Comparison of ENCODE assay signal across 1 cellular context in the genomic region with DNA sequence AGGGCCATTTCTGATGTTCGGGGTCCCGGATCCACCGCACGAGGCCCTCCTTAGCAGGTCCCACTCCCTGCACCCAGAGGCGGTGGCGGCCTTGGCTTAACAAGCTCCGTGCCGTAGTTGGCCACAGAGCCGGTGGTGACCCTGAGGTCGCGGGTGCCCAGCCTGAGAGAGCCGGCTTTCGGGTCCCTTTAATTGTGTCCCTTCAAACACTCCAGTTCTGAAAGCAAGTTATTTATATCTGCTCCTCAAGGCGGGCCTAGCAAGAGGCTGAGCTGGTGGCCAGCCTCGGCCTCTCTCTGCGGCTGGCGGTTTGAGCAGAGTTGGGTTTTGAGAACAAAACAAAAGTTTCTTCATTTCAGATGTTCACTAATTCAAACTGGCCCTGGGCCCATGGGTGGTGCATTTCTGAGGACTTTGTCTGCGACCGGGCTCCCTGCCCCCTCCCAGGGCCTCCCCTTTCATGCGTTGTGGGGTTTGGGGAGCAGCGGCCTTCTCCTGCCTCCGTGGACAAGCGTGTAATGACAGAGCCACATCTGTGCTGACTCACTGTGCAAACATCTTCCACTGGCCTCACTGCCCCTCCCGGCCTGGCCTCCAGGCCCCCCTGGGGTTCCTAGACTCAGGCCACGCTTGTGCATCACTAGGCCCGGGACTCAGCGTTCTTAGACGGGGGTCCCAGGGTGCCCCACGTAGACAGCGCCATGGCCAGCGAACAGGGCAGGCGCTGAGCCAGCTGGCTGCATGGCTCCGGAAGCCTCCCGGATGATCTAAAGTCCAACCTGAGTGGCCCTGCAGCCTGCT.
TF ChIP-seq lines count a peak whose summit lies in the region.

No MANE protein-coding gene starts in this region.

TF ChIP-seq in H1, 55 proteins besides CTCF, POLR2A, EP300 and RAD21:
- TF ChIP-seq, protein P1, sequence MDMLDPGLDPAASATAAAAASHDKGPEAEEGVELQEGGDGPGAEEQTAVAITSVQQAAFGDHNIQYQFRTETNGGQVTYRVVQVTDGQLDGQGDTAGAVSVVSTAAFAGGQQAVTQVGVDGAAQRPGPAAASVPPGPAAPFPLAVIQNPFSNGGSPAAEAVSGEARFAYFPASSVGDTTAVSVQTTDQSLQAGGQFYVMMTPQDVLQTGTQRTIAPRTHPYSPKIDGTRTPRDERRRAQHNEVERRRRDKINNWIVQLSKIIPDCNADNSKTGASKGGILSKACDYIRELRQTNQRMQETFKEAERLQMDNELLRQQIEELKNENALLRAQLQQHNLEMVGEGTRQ (IDR thresholded peaks at IDR 0.05; ENCODE audit: low read length), result no peak
- TF ChIP-seq CHD2 (IDR thresholded peaks at IDR 0.05; ENCODE audit: low read length) (no peak), SUZ12 (IDR thresholded peaks at IDR 0.05; ENCODE audit: low read length) (no peak), CHD1 (IDR thresholded peaks at IDR 0.05; ENCODE audit: low read depth, low read length) (no peak), EZH2 (IDR thresholded peaks at IDR 0.05; ENCODE audit: low read depth, low read length, severe bottlenecking) (no peak), KDM1A (IDR thresholded peaks at IDR 0.05; ENCODE audit: borderline replicate concordance, low read length) (no peak), SP1 (IDR thresholded peaks at IDR 0.05; ENCODE audit: low read depth, low read length) (no peak), SP4 (IDR thresholded peaks at IDR 0.05; ENCODE audit: low read length) (no peak), TCF12 (IDR thresholded peaks at IDR 0.05; ENCODE audit: low read depth, low read length) (no peak), MAFK (IDR thresholded peaks at IDR 0.05; ENCODE audit: low read depth, low read length) (no peak)
- TF ChIP-seq, protein P2, sequence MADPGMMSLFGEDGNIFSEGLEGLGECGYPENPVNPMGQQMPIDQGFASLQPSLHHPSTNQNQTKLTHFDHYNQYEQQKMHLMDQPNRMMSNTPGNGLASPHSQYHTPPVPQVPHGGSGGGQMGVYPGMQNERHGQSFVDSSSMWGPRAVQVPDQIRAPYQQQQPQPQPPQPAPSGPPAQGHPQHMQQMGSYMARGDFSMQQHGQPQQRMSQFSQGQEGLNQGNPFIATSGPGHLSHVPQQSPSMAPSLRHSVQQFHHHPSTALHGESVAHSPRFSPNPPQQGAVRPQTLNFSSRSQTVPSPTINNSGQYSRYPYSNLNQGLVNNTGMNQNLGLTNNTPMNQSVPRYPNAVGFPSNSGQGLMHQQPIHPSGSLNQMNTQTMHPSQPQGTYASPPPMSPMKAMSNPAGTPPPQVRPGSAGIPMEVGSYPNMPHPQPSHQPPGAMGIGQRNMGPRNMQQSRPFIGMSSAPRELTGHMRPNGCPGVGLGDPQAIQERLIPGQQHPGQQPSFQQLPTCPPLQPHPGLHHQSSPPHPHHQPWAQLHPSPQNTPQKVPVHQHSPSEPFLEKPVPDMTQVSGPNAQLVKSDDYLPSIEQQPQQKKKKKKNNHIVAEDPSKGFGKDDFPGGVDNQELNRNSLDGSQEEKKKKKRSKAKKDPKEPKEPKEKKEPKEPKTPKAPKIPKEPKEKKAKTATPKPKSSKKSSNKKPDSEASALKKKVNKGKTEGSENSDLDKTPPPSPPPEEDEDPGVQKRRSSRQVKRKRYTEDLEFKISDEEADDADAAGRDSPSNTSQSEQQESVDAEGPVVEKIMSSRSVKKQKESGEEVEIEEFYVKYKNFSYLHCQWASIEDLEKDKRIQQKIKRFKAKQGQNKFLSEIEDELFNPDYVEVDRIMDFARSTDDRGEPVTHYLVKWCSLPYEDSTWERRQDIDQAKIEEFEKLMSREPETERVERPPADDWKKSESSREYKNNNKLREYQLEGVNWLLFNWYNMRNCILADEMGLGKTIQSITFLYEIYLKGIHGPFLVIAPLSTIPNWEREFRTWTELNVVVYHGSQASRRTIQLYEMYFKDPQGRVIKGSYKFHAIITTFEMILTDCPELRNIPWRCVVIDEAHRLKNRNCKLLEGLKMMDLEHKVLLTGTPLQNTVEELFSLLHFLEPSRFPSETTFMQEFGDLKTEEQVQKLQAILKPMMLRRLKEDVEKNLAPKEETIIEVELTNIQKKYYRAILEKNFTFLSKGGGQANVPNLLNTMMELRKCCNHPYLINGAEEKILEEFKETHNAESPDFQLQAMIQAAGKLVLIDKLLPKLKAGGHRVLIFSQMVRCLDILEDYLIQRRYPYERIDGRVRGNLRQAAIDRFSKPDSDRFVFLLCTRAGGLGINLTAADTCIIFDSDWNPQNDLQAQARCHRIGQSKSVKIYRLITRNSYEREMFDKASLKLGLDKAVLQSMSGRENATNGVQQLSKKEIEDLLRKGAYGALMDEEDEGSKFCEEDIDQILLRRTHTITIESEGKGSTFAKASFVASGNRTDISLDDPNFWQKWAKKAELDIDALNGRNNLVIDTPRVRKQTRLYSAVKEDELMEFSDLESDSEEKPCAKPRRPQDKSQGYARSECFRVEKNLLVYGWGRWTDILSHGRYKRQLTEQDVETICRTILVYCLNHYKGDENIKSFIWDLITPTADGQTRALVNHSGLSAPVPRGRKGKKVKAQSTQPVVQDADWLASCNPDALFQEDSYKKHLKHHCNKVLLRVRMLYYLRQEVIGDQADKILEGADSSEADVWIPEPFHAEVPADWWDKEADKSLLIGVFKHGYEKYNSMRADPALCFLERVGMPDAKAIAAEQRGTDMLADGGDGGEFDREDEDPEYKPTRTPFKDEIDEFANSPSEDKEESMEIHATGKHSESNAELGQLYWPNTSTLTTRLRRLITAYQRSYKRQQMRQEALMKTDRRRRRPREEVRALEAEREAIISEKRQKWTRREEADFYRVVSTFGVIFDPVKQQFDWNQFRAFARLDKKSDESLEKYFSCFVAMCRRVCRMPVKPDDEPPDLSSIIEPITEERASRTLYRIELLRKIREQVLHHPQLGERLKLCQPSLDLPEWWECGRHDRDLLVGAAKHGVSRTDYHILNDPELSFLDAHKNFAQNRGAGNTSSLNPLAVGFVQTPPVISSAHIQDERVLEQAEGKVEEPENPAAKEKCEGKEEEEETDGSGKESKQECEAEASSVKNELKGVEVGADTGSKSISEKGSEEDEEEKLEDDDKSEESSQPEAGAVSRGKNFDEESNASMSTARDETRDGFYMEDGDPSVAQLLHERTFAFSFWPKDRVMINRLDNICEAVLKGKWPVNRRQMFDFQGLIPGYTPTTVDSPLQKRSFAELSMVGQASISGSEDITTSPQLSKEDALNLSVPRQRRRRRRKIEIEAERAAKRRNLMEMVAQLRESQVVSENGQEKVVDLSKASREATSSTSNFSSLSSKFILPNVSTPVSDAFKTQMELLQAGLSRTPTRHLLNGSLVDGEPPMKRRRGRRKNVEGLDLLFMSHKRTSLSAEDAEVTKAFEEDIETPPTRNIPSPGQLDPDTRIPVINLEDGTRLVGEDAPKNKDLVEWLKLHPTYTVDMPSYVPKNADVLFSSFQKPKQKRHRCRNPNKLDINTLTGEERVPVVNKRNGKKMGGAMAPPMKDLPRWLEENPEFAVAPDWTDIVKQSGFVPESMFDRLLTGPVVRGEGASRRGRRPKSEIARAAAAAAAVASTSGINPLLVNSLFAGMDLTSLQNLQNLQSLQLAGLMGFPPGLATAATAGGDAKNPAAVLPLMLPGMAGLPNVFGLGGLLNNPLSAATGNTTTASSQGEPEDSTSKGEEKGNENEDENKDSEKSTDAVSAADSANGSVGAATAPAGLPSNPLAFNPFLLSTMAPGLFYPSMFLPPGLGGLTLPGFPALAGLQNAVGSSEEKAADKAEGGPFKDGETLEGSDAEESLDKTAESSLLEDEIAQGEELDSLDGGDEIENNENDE (IDR thresholded peaks at IDR 0.05; ENCODE audit: insufficient replicate concordance, low read length), result no peak
- TF ChIP-seq, protein P3, sequence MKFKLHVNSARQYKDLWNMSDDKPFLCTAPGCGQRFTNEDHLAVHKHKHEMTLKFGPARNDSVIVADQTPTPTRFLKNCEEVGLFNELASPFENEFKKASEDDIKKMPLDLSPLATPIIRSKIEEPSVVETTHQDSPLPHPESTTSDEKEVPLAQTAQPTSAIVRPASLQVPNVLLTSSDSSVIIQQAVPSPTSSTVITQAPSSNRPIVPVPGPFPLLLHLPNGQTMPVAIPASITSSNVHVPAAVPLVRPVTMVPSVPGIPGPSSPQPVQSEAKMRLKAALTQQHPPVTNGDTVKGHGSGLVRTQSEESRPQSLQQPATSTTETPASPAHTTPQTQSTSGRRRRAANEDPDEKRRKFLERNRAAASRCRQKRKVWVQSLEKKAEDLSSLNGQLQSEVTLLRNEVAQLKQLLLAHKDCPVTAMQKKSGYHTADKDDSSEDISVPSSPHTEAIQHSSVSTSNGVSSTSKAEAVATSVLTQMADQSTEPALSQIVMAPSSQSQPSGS (IDR thresholded peaks at IDR 0.05; ENCODE audit: low read length), result no peak
TF ChIP-seq in H1: peak in this region for 0.
